1 cellular context compared by ENCODE assay signal in the genomic region with DNA sequence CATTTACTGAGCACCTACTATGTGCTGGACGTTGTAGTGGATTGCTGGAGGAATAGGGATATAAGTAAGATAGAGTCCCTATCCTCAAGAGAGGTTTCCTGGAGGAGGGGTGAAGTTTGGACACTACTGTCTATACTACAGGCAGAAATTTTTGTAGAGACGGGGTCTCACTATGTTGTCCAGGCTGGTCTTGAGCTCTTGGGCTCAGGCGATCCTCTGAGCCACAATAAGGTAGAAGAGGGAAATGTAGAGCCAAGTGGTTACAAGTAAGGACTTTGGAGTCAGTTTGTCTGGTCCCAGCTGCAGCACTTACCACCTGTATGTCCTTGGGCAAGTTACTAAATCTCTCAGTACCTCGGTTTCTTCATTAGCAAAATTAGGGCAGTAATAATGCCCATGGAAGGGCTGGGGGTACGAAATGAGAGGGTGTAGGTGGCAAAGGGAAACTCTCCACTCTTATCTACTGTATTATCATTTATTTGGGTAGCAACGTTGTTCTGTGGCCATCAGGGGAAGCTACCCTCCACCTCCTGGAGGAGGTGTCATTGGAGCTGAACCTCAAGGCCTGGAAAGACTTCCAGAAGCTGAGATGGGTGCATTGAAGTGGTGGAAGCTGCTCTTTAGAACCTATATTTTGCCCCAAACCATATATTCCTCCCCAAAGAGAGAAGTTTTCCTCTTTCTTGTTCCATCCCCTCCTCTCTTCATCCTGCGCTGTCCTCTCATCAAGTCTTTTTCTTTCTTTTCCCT.
TF ChIP-seq lines count a peak whose summit lies in the region.

No MANE protein-coding gene starts in this region.

TF ChIP-seq in A549, 52 proteins besides CTCF, POLR2A, EP300 and RAD21 (continued from another document):
- TF ChIP-seq RFX5 (IDR thresholded peaks at IDR 0.05), result 0 out of 2 replicates have a peak, but pooled peaks have one; percentile 14
